In genomic region chr2:64455031-64455332, GRCh38 we compare ENCODE assay signal across 8 cellular contexts. TPM values are rescaled to one million over a fixed set of nuclear protein-coding genes. Genes with fewer than 3 reads are reported as not detected.
DNase-seq lines count a peak whose midpoint lies in the region; ATAC-seq and TF ChIP-seq lines count a peak whose summit lies in the region.

No MANE protein-coding gene starts in this region.

- H3K9me2 ChIP-seq in OCI-LY7 (ENCODE audit: insufficient read depth, low read length), result no peaks in the 10 kb centered on the region

- H3K27ac ChIP-seq in CD4-positive, alpha-beta memory T cell (ENCODE audit: low read depth, low read length), result no peak overlapping the region
- no peak overlapping the region for H3K27ac ChIP-seq in OCI-LY7 (ENCODE audit: low read depth, low read length, poor library complexity, severe bottlenecking)
- no peak overlapping the region for H3K27ac ChIP-seq in osteoblast (ENCODE audit: low read depth, low read length)

- no TSS peak for BruUV-seq in OCI-LY7 (replicated peaks; lab: Mats Ljungman, UMichigan)

- intact Hi-C loops in CD4-positive, alpha-beta memory T cell (cut with micrococcal nuclease), result no loop called here
- intact Hi-C loops in OCI-LY7 (cut with micrococcal nuclease; ENCODE audit: unreplicated experiment), result loop anchor here (5.0 kb wide), 1 partner anchor 107 kb away; no protein-coding TSS in a partner anchor

- H3K27me3 Mint-ChIP-seq in CD4-positive, alpha-beta memory T cell, result peaks cover 0 to 5% of the 10 kb centered on the region in 2 donors

- peaks cover 9% of the 10 kb centered on the region for H3K4me1 ChIP-seq in CD4-positive, alpha-beta memory T cell (ENCODE audit: insufficient read depth, low read length)
- H3K4me1 ChIP-seq in OCI-LY7 (ENCODE audit: insufficient read depth, low read length, poor library complexity, severe bottlenecking) (peaks cover 17% of the 10 kb centered on the region), osteoblast (ENCODE audit: insufficient read depth, low read length) (peaks cover 6% of the 10 kb centered on the region)

- peak overlapping the region in 2 of 7 donors; percentile 41 to 53 for H3K27ac Mint-ChIP-seq in CD4-positive, alpha-beta memory T cell

- peak overlapping the region in 1 of 2 donors; percentile 38 for H3K4me3 ChIP-seq in CD4-positive, alpha-beta memory T cell (ENCODE audit: low read length in 2 of 2)
- H3K4me3 ChIP-seq in OCI-LY7 (ENCODE audit: low read depth, low read length, poor library complexity, severe bottlenecking), result peak overlapping the region; percentile 71
- peak overlapping the region; percentile 65 for H3K4me3 ChIP-seq in epithelial cell of esophagus (ENCODE audit: low read length)
- H3K4me3 ChIP-seq in osteoblast (ENCODE audit: insufficient read depth, low read length), result peak overlapping the region; percentile 72

- H3K4me2 ChIP-seq in OCI-LY7 (ENCODE audit: low read length), result peak overlapping the region; percentile 75
- peak overlapping the region; percentile 74 for H3K4me2 ChIP-seq in osteoblast (ENCODE audit: insufficient read depth, low read length)

- no peaks in the 10 kb centered on the region for H3K9me3 Mint-ChIP-seq in CD4-positive, alpha-beta memory T cell

- no peaks in the 10 kb centered on the region for H3K36me3 ChIP-seq in CD4-positive, alpha-beta memory T cell (ENCODE audit: insufficient read depth, low read length)
- no peaks in the 10 kb centered on the region for H3K36me3 ChIP-seq in OCI-LY7 (ENCODE audit: insufficient read depth, low read length)
- no peaks in the 10 kb centered on the region for H3K36me3 ChIP-seq in osteoblast (ENCODE audit: insufficient read depth, low read length)

- H3K79me2 ChIP-seq in OCI-LY7 (ENCODE audit: insufficient read depth, low read depth, low read length) (no peaks in the 10 kb centered on the region), osteoblast (ENCODE audit: insufficient read depth, low read length) (no peaks in the 10 kb centered on the region)

- peak overlapping the region; percentile 74 to 88 (median 81) for H3K4me3 Mint-ChIP-seq in CD4-positive, alpha-beta memory T cell

- CTCF ChIA-PET in CD4-positive, alpha-beta memory T cell (lab: Charles Lee; ENCODE audit: partially characterized antibody), result interaction anchor here (3.1 kb wide), 1 partner anchor 124 kb away, joined by 12 read pairs; no protein-coding TSS in a partner anchor
- CTCF ChIA-PET in OCI-LY7 (lab: Charles Lee; ENCODE audit: unreplicated experiment), result no interaction called here

- no peaks in the 10 kb centered on the region for H3K9me3 ChIP-seq in CD4-positive, alpha-beta memory T cell (ENCODE audit: control insufficient read depth in 1 of 2, low read length in 2 of 2)
- no peaks in the 10 kb centered on the region for H3K9me3 ChIP-seq in OCI-LY7 (ENCODE audit: low read length)
- H3K9me3 ChIP-seq in osteoblast (ENCODE audit: low read depth, low read length), result no peaks in the 10 kb centered on the region

- TF ChIP-seq CTCF in OCI-LY7 (conservative IDR thresholded peaks at IDR 0.05; ENCODE audit: low read length) (no peak), epithelial cell of esophagus (IDR thresholded peaks at IDR 0.05; ENCODE audit: insufficient read depth, low read depth, low read length, missing control alignments) (no peak), osteoblast (IDR thresholded peaks at IDR 0.05; ENCODE audit: extremely low read depth, low read depth, low read length) (no peak)

- peaks cover 0 to 1% of the 10 kb centered on the region in 2 donors for H3K36me3 Mint-ChIP-seq in CD4-positive, alpha-beta memory T cell

- no peaks in the 10 kb centered on the region for H3K27me3 ChIP-seq in CD4-positive, alpha-beta memory T cell (ENCODE audit: insufficient read depth, low read length)
- peaks cover 3% of the 10 kb centered on the region for H3K27me3 ChIP-seq in osteoblast (ENCODE audit: insufficient read depth, low read length)

- POLR2A ChIA-PET in CD4-positive, alpha-beta memory T cell (lab: Charles Lee; ENCODE audit: partially characterized antibody), result no interaction called here
- POLR2A ChIA-PET in OCI-LY7 (lab: Charles Lee), result interaction anchor here (0.6 to 1.2 kb wide), 2 partner anchors 127 to 437 kb away, joined by 3 to 4 read pairs; no protein-coding TSS in a partner anchor

- H3K4me1 Mint-ChIP-seq in CD4-positive, alpha-beta memory T cell, result peaks cover 4 to 13% (median 5%) of the 10 kb centered on the region in 4 donors

- ATAC-seq in GM19452 (IDR thresholded peaks at IDR 0.05; ENCODE audit: unreplicated experiment), result no peak
- no peak for ATAC-seq in GM21390 (IDR thresholded peaks at IDR 0.05; ENCODE audit: unreplicated experiment)

- H2AFZ ChIP-seq in OCI-LY7 (ENCODE audit: low read length) (peak overlapping the region; percentile 84), osteoblast (ENCODE audit: low read length) (peak overlapping the region; percentile 60)

- no peak for DNase-seq in CD4-positive, alpha-beta memory T cell
- DNase-seq in OCI-LY7 (ENCODE audit: low spot score) (no peak), epithelial cell of esophagus (ENCODE audit: low read depth) (no peak), osteoblast (ENCODE audit: insufficient read length, low spot score, missing footprints) (peak; percentile 58), kidney glomerular epithelial cell (lab: John Stamatoyannopoulos, UW) (no peak)
- no peak for DNase-seq in central memory CD4-positive, alpha-beta T cell

- H4K20me1 ChIP-seq in OCI-LY7 (ENCODE audit: insufficient read depth, low read length), result no peaks in the 10 kb centered on the region
- no peaks in the 10 kb centered on the region for H4K20me1 ChIP-seq in osteoblast (ENCODE audit: insufficient read depth, low read length)

RNA-seq across cellular contexts. Expression of gene LGALSL, which starts 1.0 kb away (rescaled TPM):
- under 1 TPM in 1 of 2 experiments, not detected in 1; 0.29 TPM for total RNA-seq in CD4-positive, alpha-beta memory T cell
- polyA plus RNA-seq in CD4-positive, alpha-beta memory T cell, result under 1 TPM; 0.26 to 0.63 TPM
- total RNA-seq in OCI-LY7 (2014; rRNA removed; shearing (Covaris generic)), result 3.1 and 3.2 TPM in 2 replicates
- total RNA-seq in OCI-LY7 (2022) (3.8 and 4.5 TPM in 2 replicates), osteoblast (3.6 and 3.8 TPM in 2 replicates)
